Comparison of ENCODE assay signal across 10 cellular contexts in the genomic region with DNA sequence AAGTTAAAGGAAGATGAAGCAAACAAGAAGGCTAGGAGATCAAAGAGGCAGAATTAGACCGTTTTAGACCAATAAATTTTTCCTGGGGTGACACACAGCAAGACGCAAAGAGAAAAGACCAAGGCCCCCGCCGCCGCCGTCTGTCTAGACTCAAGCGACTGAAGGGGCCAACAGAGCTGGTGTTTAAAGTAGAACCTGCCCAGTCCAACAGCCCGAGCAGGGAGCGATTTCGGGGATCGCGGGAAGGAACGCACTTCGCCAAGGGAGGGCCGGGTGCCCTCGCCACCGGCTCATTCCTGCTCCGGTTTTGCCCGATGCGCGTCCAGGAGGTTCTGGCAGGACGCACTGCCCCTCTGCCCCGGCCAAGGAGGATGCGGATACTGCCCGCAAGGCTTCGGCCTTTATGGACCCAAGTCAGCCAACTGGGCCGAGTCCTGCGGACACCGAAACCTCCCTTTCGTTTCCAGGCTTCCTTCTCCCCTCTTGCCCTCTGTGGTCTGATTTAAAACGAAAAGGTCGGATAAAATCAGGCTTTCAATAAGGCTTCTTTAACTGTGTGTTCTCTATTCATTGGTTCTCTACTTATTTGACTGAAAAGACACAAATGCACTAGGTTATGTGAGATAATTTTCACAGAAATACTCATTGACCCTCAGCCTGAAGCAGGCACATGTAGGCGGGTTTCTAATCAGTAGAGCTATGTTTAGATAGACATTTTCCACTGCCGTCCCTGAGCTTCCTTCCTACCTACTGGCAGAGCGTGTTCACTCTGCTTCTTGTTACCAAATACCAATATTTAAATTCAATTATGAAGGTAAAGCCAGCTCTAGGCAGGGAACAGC. TPM values are rescaled to one million over a fixed set of nuclear protein-coding genes. Genes with fewer than 3 reads are reported as not detected.
DNase-seq lines count a peak whose midpoint lies in the region; ATAC-seq and TF ChIP-seq lines count a peak whose summit lies in the region.
"Had no signal": no experiment of that assay in that cellular context is flagged by ENCODE, and none has a peak within 500 bp of the region (broad histone marks: within the 10 kb centered on the region; RNA-seq: fewer than 3 reads in every experiment).

No MANE protein-coding gene starts in this region.

- H3K27me3 ChIP-seq in WERI-Rb-1 (ENCODE audit: insufficient read depth, low read depth, severe bottlenecking) (peaks cover 32% of the 10 kb centered on the region), left lung (peaks cover 76 to 100% of the 10 kb centered on the region in 2 donors), suprapubic skin (peaks cover 10% of the 10 kb centered on the region)

- H3K36me3 Mint-ChIP-seq in activated T-cell treated with anti-CD3 and anti-CD28 coated beads, Interleukin-2, amount 50 U/mL, for 24 hours (ENCODE audit: low read depth) = no peaks in the 10 kb centered on the region
- H3K36me3 Mint-ChIP-seq in activated T-cell treated with anti-CD3 and anti-CD28 coated beads, Interleukin-2, amount 50 U/mL, for 4 hours (ENCODE audit: insufficient read depth) = no peaks in the 10 kb centered on the region
- H3K36me3 Mint-ChIP-seq in stimulated activated memory B cell treated with anti-CD40 and anti-IgM and Interleukin-4, amounts not matched to agents 10 μg/mL and 1 μg/mL and 100 μg/mL, for 72 hours = peaks cover 4% of the 10 kb centered on the region

- no peak for TF ChIP-seq EP300 in suprapubic skin (IDR thresholded peaks at IDR 0.05)

- TF ChIP-seq CTCF in WERI-Rb-1 (IDR thresholded peaks at IDR 0.05; ENCODE audit: low read depth, low read length) = no peak
- no peak for TF ChIP-seq CTCF in left lung (IDR thresholded peaks at IDR 0.05)
- no peak for TF ChIP-seq CTCF in suprapubic skin (IDR thresholded peaks at IDR 0.05)

- peaks cover 13% of the 10 kb centered on the region for H3K9me3 ChIP-seq in WERI-Rb-1 (ENCODE audit: severe bottlenecking)
- no peaks in the 10 kb centered on the region for H3K9me3 ChIP-seq in left lung
- no peaks in the 10 kb centered on the region for H3K9me3 ChIP-seq in suprapubic skin

- no peak for ATAC-seq in activated T-cell treated with anti-CD3 and anti-CD28 coated beads, Interleukin-2, amount 50 U/mL, for 4 hours
- no peak for ATAC-seq in left lung
- no peak for ATAC-seq in HG03045 (IDR thresholded peaks at IDR 0.05; ENCODE audit: unreplicated experiment)
- ATAC-seq in HG03439 (IDR thresholded peaks at IDR 0.05; ENCODE audit: unreplicated experiment) = no peak
- ATAC-seq in stimulated activated memory B cell treated with anti-CD40 and anti-IgM and Interleukin-4, amounts not matched to agents 10 μg/mL and 1 μg/mL and 100 μg/mL, for 72 hours = no peak
- ATAC-seq: K562 had no signal

- no peak overlapping the region for H3K4me3 Mint-ChIP-seq in activated T-cell treated with anti-CD3 and anti-CD28 coated beads, Interleukin-2, amount 50 U/mL, for 24 hours
- no peak overlapping the region for H3K4me3 Mint-ChIP-seq in activated T-cell treated with anti-CD3 and anti-CD28 coated beads, Interleukin-2, amount 50 U/mL, for 4 hours
- no peak overlapping the region for H3K4me3 Mint-ChIP-seq in stimulated activated memory B cell treated with anti-CD40 and anti-IgM and Interleukin-4, amounts not matched to agents 10 μg/mL and 1 μg/mL and 100 μg/mL, for 72 hours

- peaks cover 43% of the 10 kb centered on the region for H3K4me1 Mint-ChIP-seq in activated T-cell treated with anti-CD3 and anti-CD28 coated beads, Interleukin-2, amount 50 U/mL, for 24 hours (ENCODE audit: low read depth)
- H3K4me1 Mint-ChIP-seq in activated T-cell treated with anti-CD3 and anti-CD28 coated beads, Interleukin-2, amount 50 U/mL, for 4 hours (ENCODE audit: low read depth) = peaks cover 37% of the 10 kb centered on the region
- H3K4me1 Mint-ChIP-seq in stimulated activated memory B cell treated with anti-CD40 and anti-IgM and Interleukin-4, amounts not matched to agents 10 μg/mL and 1 μg/mL and 100 μg/mL, for 72 hours = peaks cover 30% of the 10 kb centered on the region

- DNase-seq in activated T-cell treated with anti-CD3 and anti-CD28 coated beads, Interleukin-2, amount 50 U/mL, for 24 hours = peak; percentile 39
- no peak for DNase-seq in activated T-cell treated with anti-CD3 and anti-CD28 coated beads, Interleukin-2, amount 50 U/mL, for 4 hours
- DNase-seq in WERI-Rb-1 (peak; percentile 6), left lung (peak; percentile 28 to 70), suprapubic skin (ENCODE audit: low spot score in 2 of 2) (peak; percentile 68 to 78)
- DNase-seq: stimulated activated naive CD4-positive, alpha-beta T cell had no signal

- no peaks in the 10 kb centered on the region for H3K9me3 Mint-ChIP-seq in activated T-cell treated with anti-CD3 and anti-CD28 coated beads, Interleukin-2, amount 50 U/mL, for 24 hours
- H3K9me3 Mint-ChIP-seq in activated T-cell treated with anti-CD3 and anti-CD28 coated beads, Interleukin-2, amount 50 U/mL, for 4 hours = no peaks in the 10 kb centered on the region
- peaks cover 8% of the 10 kb centered on the region for H3K9me3 Mint-ChIP-seq in stimulated activated memory B cell treated with anti-CD40 and anti-IgM and Interleukin-4, amounts not matched to agents 10 μg/mL and 1 μg/mL and 100 μg/mL, for 72 hours

- no peak for TF ChIP-seq POLR2A in suprapubic skin (IDR thresholded peaks at IDR 0.05)

- peaks cover 92% of the 10 kb centered on the region for H3K27me3 Mint-ChIP-seq in activated T-cell treated with anti-CD3 and anti-CD28 coated beads, Interleukin-2, amount 50 U/mL, for 24 hours
- H3K27me3 Mint-ChIP-seq in activated T-cell treated with anti-CD3 and anti-CD28 coated beads, Interleukin-2, amount 50 U/mL, for 4 hours (ENCODE audit: low read depth) = peaks cover 81% of the 10 kb centered on the region
- peaks cover 93% of the 10 kb centered on the region for H3K27me3 Mint-ChIP-seq in stimulated activated memory B cell treated with anti-CD40 and anti-IgM and Interleukin-4, amounts not matched to agents 10 μg/mL and 1 μg/mL and 100 μg/mL, for 72 hours

- intact Hi-C loops in left lung (cut with DNase I) = no loop called here

- no peak overlapping the region for H3K27ac Mint-ChIP-seq in activated T-cell treated with anti-CD3 and anti-CD28 coated beads, Interleukin-2, amount 50 U/mL, for 24 hours
- no peak overlapping the region for H3K27ac Mint-ChIP-seq in stimulated activated memory B cell treated with anti-CD40 and anti-IgM and Interleukin-4, amounts not matched to agents 10 μg/mL and 1 μg/mL and 100 μg/mL, for 72 hours

- H3K4me1 ChIP-seq in left lung (peaks cover 5 to 40% of the 10 kb centered on the region in 2 donors), suprapubic skin (peaks cover 77% of the 10 kb centered on the region)

- no peak overlapping the region for H3K27ac ChIP-seq in WERI-Rb-1
- H3K27ac ChIP-seq in left lung = no peak overlapping the region
- H3K27ac ChIP-seq in suprapubic skin = peak overlapping the region; percentile 97

- H3K4me3 ChIP-seq in WERI-Rb-1 (ENCODE audit: low read depth, low read length) (no peak overlapping the region), left lung (no peak overlapping the region), suprapubic skin (peak overlapping the region; percentile 84)
- H3K4me3 ChIP-seq: K562 had no signal

- WGBS in suprapubic skin = 39% methylated on average over 33 of the region's 35 CpGs

- H3K36me3 ChIP-seq in WERI-Rb-1 = no peaks in the 10 kb centered on the region
- no peaks in the 10 kb centered on the region for H3K36me3 ChIP-seq in left lung
- H3K36me3 ChIP-seq in suprapubic skin = no peaks in the 10 kb centered on the region

RNA-seq across cellular contexts. Expression of gene HOXA7, which starts 2.2 kb away (rescaled TPM):
- total RNA-seq in activated T-cell treated with anti-CD3 and anti-CD28 coated beads, Interleukin-2, amount 50 U/mL, for 4 hours = not detected
- total RNA-seq in left lung = 1 to 10 TPM; 1.3 to 2.2 TPM
- 10 to 100 TPM; 14.8 to 23.6 (median 17.5) TPM for total RNA-seq in suprapubic skin
- total RNA-seq: K562 had no signal

RNA-seq across cellular contexts. Expression of gene HOXA3, which starts 6.3 kb away (rescaled TPM):
- total RNA-seq in activated T-cell treated with anti-CD3 and anti-CD28 coated beads, Interleukin-2, amount 50 U/mL, for 4 hours = not detected
- total RNA-seq in left lung (1 to 10 TPM; 5.7 to 8.8 TPM), suprapubic skin (10 to 100 TPM in 1 of 4 donors, 1 to 10 TPM in 3; 5.5 to 19.9 (median 6.2) TPM)

RNA-seq across cellular contexts. Expression of gene HOXA9, which starts 6.7 kb away (rescaled TPM):
- under 1 TPM in 2 of 3 donors, not detected in 1; 0.28 to 0.76 TPM for total RNA-seq in activated T-cell treated with anti-CD3 and anti-CD28 coated beads, Interleukin-2, amount 50 U/mL, for 4 hours
- total RNA-seq in left lung = 1 to 10 TPM in 1 of 2 donors, under 1 TPM in 1; 0.73 to 1.4 TPM
- total RNA-seq in suprapubic skin = 10 to 100 TPM; 26.7 to 64.8 (median 48.7) TPM
- total RNA-seq: K562 had no signal

RNA-seq across cellular contexts. Expression of gene HOXA6, which starts 11.1 kb away (rescaled TPM):
- not detected for total RNA-seq in activated T-cell treated with anti-CD3 and anti-CD28 coated beads, Interleukin-2, amount 50 U/mL, for 4 hours
- total RNA-seq in left lung = 1 to 10 TPM; 3.5 to 5.0 TPM
- total RNA-seq in suprapubic skin = 1 to 10 TPM; 4.0 to 9.3 (median 6.4) TPM
- total RNA-seq: K562 had no signal

RNA-seq across cellular contexts. Expression of gene HOXA5, which starts 15.2 kb away (rescaled TPM):
- total RNA-seq in activated T-cell treated with anti-CD3 and anti-CD28 coated beads, Interleukin-2, amount 50 U/mL, for 4 hours = not detected
- total RNA-seq in left lung (10 to 100 TPM; 16.1 to 21.6 TPM), suprapubic skin (10 to 100 TPM in 3 of 4 donors, 1 to 10 TPM in 1; 4.7 to 16.3 (median 14.6) TPM)
- total RNA-seq: K562 had no signal

Comparison
In these comparisons a context has a peak if more than half of its experiments do, and no peak if none do; other contexts are left out.
1. RNA of gene HOXA7, which starts 2.2 kb away (total RNA-seq): 14.8 to 23.6 TPM in suprapubic skin; 1.3 to 2.2 TPM in left lung and not detected in activated T-cell treated with anti-CD3 and anti-CD28 coated beads, Interleukin-2, amount 50 U/mL, for 4 hours; every median in the first group is over 4 times any median in the second.
2. RNA of gene HOXA3, which starts 6.3 kb away (total RNA-seq): 5.7 to 8.8 TPM in left lung and 5.5 to 19.9 TPM in suprapubic skin; not detected in activated T-cell treated with anti-CD3 and anti-CD28 coated beads, Interleukin-2, amount 50 U/mL, for 4 hours; every median in the first group is over 4 times any median in the second.
3. RNA of gene HOXA9, which starts 6.7 kb away (total RNA-seq): 26.7 to 64.8 TPM in suprapubic skin; 0.73 to 1.4 TPM in left lung and 0.28 to 0.76 TPM in activated T-cell treated with anti-CD3 and anti-CD28 coated beads, Interleukin-2, amount 50 U/mL, for 4 hours; every median in the first group is over 10 times any median in the second.